13 cellular contexts compared by ENCODE assay signal in the genomic region with DNA sequence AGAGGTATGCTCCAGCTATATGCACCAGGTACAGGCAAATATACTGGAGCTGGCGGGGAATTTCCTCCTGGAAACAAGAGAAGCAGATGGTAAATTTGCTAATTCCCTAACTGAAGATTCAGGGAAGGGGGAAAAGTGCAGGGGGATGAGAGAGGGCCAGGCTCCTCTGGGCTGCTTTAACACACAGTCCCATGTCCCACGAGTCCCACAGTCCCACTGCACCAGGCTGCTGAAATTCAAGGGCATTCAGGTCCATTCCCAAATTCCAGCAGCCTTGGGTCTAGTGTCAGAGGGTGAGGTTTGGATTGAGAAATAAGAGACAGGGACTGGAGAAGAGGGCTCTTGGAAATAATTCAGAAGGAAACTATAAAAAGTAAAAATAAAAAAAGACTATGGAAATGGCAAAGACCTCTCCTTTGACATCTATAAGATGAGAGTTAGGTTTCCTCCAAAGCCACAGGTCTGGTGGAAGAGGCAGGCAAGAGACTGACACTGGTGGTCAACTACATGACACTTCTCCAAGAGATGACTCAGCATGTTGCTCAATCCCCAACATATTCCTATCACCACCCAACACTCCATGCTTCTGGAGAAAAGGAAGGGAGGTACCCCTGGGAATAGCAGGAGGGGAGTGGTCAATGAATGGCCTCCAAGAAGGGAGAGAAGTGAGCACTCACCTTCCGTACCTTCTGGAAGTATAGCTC.
DNase-seq lines count a peak whose midpoint lies in the region; ATAC-seq and TF ChIP-seq lines count a peak whose summit lies in the region.
"Had no signal": no experiment of that assay in that cellular context is flagged by ENCODE, and none has a peak within 500 bp of the region (broad histone marks: within the 10 kb centered on the region; RNA-seq: fewer than 3 reads in every experiment).

No MANE protein-coding gene starts in this region.

- H3K4me1 ChIP-seq in Karpas-422 (ENCODE audit: low read length) (peaks cover 18% of the 10 kb centered on the region), PC-9 (replicated peaks; ENCODE audit: insufficient read depth) (peaks cover 50% of the 10 kb centered on the region)

- no peak for DNase-seq in Right ventricle myocardium inferior (ENCODE audit: missing footprints)
- no peak for DNase-seq in cardiac septum (ENCODE audit: low spot score)
- DNase-seq in RWPE1 (ENCODE audit: low spot score): no peak
- DNase-seq in fibroblast of the conjunctiva (ENCODE audit: low read depth): peak; percentile 57
- DNase-seq in T-helper 1 cell: no peak
- no peak for DNase-seq in Karpas-422
- DNase-seq in PC-9: no peak
- DNase-seq: activated CD4-positive, alpha-beta memory T cell treated with anti-CD3 and anti-CD28 coated beads, Interleukin-2, amount 10 ng/mL, durations not matched to agents 7 days and 5 days; activated naive CD4-positive, alpha-beta T cell treated with anti-CD3 and anti-CD28 coated beads, Interleukin-2, amount 10 ng/mL, durations not matched to agents 7 days and 5 days; foreskin keratinocyte; sigmoid colon had no signal

- H4K20me1 ChIP-seq in Karpas-422 (ENCODE audit: insufficient read depth, low read depth, low read length): no peaks in the 10 kb centered on the region
- peaks cover 7% of the 10 kb centered on the region; the same call in 1 of the 2 replicates for H4K20me1 ChIP-seq in PC-9 (ENCODE audit: insufficient read depth)

- H3K27me3 ChIP-seq in Karpas-422 (ENCODE audit: low read length) (no peaks in the 10 kb centered on the region), PC-9 (ENCODE audit: insufficient read depth, low read depth) (no peaks in the 10 kb centered on the region)
- H3K27me3 ChIP-seq: foreskin keratinocyte, sigmoid colon, tibial nerve had no signal

- CTCF ChIA-PET in RWPE1 (lab: Yijun Ruan, JAX) (no interaction called here), PC-9 (lab: Charles Lee) (interaction anchor here (0.7 kb wide), 1 partner anchor 145 kb away, joined by 4 read pairs; no protein-coding TSS in a partner anchor)

- H3K36me3 ChIP-seq in Karpas-422 (ENCODE audit: insufficient read depth, low read length) (peaks cover 9% of the 10 kb centered on the region; the same call in 1 of the 2 replicates), PC-9 (ENCODE audit: low read depth) (no peaks in the 10 kb centered on the region)

- H3K9me3 ChIP-seq in Karpas-422 (ENCODE audit: low read length) (no peaks in the 10 kb centered on the region), PC-9 (ENCODE audit: insufficient read depth, low read depth) (no peaks in the 10 kb centered on the region)
- H3K9me3 ChIP-seq: sigmoid colon, tibial nerve had no signal

- H3K9me2 ChIP-seq in Karpas-422 (replicated peaks; ENCODE audit: insufficient read depth, low read length) (no peaks in the 10 kb centered on the region), PC-9 (ENCODE audit: insufficient read depth) (no peaks in the 10 kb centered on the region)

- POLR2A ChIA-PET in RWPE1 (lab: Yijun Ruan, JAX; ENCODE audit: low non-redundant PET): no interaction called here
- POLR2A ChIA-PET in PC-9 (lab: Charles Lee; ENCODE audit: unreplicated experiment): no interaction called here

- H2AFZ ChIP-seq in Karpas-422 (ENCODE audit: low read length) (no peak overlapping the region), PC-9 (no peak overlapping the region)

- peaks cover 26% of the 10 kb centered on the region for H3F3A ChIP-seq in PC-9 (ENCODE audit: insufficient read depth, low read depth)

- no peak overlapping the region for H3K4me2 ChIP-seq in Karpas-422 (ENCODE audit: low read depth, low read length, poor library complexity, severe bottlenecking)
- H3K4me2 ChIP-seq in PC-9: no peak overlapping the region

- intact Hi-C loops in Right ventricle myocardium inferior (cut with DNase I): no loop called here
- intact Hi-C loops in cardiac septum (cut with DNase I): no loop called here
- intact Hi-C loops in PC-9 (cut with micrococcal nuclease; ENCODE audit: unreplicated experiment): no loop called here

- no peak overlapping the region for H3K9ac ChIP-seq in Karpas-422 (ENCODE audit: low read length)

- no TSS peak for BruUV-seq in PC-9 (replicated peaks; lab: Mats Ljungman, UMichigan)

- ATAC-seq in Right ventricle myocardium inferior (peak; percentile 15), HG02885 (IDR thresholded peaks at IDR 0.05; ENCODE audit: poor library complexity, unreplicated experiment) (no peak)
- ATAC-seq: foreskin keratinocyte had no signal

- no peaks in the 10 kb centered on the region for H3K79me2 ChIP-seq in Karpas-422 (ENCODE audit: low read length)
- no peaks in the 10 kb centered on the region for H3K79me2 ChIP-seq in PC-9 (ENCODE audit: low read depth)

- H3K27ac ChIP-seq in RWPE1: peak overlapping the region; percentile 78
- H3K27ac ChIP-seq in Karpas-422 (ENCODE audit: low read length): no peak overlapping the region
- no peak overlapping the region for H3K27ac ChIP-seq in PC-9
- H3K27ac ChIP-seq: foreskin keratinocyte had no signal

- TF ChIP-seq CTCF in RWPE1 (conservative IDR thresholded peaks at IDR 0.05; ENCODE audit: low read depth): no peak
- no peak for TF ChIP-seq CTCF in PC-9 (conservative IDR thresholded peaks at IDR 0.05)

- H3K4me3 ChIP-seq in Karpas-422 (ENCODE audit: low read length) (no peak overlapping the region), PC-9 (no peak overlapping the region)
- H3K4me3 ChIP-seq: sigmoid colon, tibial nerve had no signal
